Comparison of ENCODE assay signal across 1 cellular context in the genomic region with DNA sequence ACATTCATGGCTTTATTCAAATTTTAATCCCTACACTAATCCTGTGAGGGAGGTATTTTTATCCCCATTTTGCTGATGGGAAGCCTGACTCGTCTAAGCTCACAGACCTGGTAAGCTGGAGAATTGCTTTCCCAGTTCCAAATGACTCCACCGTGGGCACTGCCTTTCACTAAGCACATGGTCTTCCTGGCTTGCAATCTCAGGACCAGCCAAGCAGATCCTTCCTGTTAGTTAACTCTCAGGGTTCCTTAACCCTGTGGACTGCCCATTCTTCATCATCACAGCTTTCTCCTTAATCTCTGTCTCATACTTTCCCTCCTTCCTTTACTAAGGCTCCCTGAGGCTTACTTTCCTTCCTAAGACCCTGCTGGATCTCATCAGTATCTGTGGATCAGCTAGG.
TF ChIP-seq lines count a peak whose summit lies in the region.

No MANE protein-coding gene starts in this region.

TF ChIP-seq in GM23338, 12 proteins besides CTCF, POLR2A, EP300 and RAD21 (continued from another document):
- TF ChIP-seq, protein P1, sequence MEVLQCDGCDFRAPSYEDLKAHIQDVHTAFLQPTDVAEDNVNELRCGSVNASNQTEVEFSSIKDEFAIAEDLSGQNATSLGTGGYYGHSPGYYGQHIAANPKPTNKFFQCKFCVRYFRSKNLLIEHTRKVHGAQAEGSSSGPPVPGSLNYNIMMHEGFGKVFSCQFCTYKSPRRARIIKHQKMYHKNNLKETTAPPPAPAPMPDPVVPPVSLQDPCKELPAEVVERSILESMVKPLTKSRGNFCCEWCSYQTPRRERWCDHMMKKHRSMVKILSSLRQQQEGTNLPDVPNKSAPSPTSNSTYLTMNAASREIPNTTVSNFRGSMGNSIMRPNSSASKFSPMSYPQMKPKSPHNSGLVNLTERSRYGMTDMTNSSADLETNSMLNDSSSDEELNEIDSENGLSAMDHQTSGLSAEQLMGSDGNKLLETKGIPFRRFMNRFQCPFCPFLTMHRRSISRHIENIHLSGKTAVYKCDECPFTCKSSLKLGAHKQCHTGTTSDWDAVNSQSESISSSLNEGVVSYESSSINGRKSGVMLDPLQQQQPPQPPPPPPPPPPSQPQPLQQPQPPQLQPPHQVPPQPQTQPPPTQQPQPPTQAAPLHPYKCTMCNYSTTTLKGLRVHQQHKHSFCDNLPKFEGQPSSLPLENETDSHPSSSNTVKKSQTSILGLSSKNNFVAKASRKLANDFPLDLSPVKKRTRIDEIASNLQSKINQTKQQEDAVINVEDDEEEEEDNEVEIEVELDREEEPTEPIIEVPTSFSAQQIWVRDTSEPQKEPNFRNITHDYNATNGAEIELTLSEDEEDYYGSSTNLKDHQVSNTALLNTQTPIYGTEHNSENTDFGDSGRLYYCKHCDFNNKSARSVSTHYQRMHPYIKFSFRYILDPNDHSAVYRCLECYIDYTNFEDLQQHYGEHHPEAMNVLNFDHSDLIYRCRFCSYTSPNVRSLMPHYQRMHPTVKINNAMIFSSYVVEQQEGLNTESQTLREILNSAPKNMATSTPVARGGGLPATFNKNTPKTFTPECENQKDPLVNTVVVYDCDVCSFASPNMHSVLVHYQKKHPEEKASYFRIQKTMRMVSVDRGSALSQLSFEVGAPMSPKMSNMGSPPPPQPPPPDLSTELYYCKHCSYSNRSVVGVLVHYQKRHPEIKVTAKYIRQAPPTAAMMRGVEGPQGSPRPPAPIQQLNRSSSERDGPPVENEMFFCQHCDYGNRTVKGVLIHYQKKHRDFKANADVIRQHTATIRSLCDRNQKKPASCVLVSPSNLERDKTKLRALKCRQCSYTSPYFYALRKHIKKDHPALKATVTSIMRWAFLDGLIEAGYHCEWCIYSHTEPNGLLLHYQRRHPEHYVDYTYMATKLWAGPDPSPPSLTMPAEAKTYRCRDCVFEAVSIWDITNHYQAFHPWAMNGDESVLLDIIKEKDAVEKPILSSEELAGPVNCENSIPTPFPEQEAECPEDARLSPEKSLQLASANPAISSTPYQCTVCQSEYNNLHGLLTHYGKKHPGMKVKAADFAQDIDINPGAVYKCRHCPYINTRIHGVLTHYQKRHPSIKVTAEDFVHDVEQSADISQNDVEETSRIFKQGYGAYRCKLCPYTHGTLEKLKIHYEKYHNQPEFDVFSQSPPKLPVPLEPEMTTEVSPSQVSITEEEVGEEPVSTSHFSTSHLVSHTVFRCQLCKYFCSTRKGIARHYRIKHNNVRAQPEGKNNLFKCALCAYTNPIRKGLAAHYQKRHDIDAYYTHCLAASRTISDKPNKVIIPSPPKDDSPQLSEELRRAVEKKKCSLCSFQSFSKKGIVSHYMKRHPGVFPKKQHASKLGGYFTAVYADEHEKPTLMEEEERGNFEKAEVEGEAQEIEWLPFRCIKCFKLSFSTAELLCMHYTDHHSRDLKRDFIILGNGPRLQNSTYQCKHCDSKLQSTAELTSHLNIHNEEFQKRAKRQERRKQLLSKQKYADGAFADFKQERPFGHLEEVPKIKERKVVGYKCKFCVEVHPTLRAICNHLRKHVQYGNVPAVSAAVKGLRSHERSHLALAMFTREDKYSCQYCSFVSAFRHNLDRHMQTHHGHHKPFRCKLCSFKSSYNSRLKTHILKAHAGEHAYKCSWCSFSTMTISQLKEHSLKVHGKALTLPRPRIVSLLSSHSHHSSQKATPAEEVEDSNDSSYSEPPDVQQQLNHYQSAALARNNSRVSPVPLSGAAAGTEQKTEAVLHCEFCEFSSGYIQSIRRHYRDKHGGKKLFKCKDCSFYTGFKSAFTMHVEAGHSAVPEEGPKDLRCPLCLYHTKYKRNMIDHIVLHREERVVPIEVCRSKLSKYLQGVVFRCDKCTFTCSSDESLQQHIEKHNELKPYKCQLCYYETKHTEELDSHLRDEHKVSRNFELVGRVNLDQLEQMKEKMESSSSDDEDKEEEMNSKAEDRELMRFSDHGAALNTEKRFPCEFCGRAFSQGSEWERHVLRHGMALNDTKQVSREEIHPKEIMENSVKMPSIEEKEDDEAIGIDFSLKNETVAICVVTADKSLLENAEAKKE (CRISPR knock-in tag; IDR thresholded peaks at IDR 0.05): no peak
- no peak for TF ChIP-seq CREB1 (CRISPR knock-in tag; IDR thresholded peaks at IDR 0.05; ENCODE audit: low read depth)
- no peak for TF ChIP-seq EZH2phosphoT487 (IDR thresholded peaks at IDR 0.05; ENCODE audit: unreplicated experiment)
- TF ChIP-seq, protein P2, sequence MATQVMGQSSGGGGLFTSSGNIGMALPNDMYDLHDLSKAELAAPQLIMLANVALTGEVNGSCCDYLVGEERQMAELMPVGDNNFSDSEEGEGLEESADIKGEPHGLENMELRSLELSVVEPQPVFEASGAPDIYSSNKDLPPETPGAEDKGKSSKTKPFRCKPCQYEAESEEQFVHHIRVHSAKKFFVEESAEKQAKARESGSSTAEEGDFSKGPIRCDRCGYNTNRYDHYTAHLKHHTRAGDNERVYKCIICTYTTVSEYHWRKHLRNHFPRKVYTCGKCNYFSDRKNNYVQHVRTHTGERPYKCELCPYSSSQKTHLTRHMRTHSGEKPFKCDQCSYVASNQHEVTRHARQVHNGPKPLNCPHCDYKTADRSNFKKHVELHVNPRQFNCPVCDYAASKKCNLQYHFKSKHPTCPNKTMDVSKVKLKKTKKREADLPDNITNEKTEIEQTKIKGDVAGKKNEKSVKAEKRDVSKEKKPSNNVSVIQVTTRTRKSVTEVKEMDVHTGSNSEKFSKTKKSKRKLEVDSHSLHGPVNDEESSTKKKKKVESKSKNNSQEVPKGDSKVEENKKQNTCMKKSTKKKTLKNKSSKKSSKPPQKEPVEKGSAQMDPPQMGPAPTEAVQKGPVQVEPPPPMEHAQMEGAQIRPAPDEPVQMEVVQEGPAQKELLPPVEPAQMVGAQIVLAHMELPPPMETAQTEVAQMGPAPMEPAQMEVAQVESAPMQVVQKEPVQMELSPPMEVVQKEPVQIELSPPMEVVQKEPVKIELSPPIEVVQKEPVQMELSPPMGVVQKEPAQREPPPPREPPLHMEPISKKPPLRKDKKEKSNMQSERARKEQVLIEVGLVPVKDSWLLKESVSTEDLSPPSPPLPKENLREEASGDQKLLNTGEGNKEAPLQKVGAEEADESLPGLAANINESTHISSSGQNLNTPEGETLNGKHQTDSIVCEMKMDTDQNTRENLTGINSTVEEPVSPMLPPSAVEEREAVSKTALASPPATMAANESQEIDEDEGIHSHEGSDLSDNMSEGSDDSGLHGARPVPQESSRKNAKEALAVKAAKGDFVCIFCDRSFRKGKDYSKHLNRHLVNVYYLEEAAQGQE (IDR thresholded peaks at IDR 0.05; ENCODE audit: unreplicated experiment): no peak
- no peak for TF ChIP-seq POLR2AphosphoS5 (IDR thresholded peaks at IDR 0.05; ENCODE audit: low read depth)
- no peak for TF ChIP-seq EZH2 (IDR thresholded peaks at IDR 0.05; ENCODE audit: low read depth, unreplicated experiment)
- no peak for TF ChIP-seq ZNF331 (CRISPR knock-in tag; IDR thresholded peaks at IDR 0.05; ENCODE audit: low read depth)
- TF ChIP-seq NANOG (IDR thresholded peaks at IDR 0.05; ENCODE audit: borderline replicate concordance): no peak
- TF ChIP-seq, protein P3, sequence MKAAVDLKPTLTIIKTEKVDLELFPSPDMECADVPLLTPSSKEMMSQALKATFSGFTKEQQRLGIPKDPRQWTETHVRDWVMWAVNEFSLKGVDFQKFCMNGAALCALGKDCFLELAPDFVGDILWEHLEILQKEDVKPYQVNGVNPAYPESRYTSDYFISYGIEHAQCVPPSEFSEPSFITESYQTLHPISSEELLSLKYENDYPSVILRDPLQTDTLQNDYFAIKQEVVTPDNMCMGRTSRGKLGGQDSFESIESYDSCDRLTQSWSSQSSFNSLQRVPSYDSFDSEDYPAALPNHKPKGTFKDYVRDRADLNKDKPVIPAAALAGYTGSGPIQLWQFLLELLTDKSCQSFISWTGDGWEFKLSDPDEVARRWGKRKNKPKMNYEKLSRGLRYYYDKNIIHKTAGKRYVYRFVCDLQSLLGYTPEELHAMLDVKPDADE (IDR thresholded peaks at IDR 0.05): no peak
- TF ChIP-seq STAT1 (IDR thresholded peaks at IDR 0.05; ENCODE audit: unreplicated experiment): no peak
- no peak for TF ChIP-seq JUNB (IDR thresholded peaks at IDR 0.05; ENCODE audit: unreplicated experiment)
TF ChIP-seq in GM23338: peak in this region for 0.
